8 cellular contexts compared by ENCODE assay signal in genomic region chr17:81711814-81712467, GRCh38. TPM values are rescaled to one million over a fixed set of nuclear protein-coding genes. Genes with fewer than 3 reads are reported as not detected.
DNase-seq lines count a peak whose midpoint lies in the region; ATAC-seq and TF ChIP-seq lines count a peak whose summit lies in the region.

Gene SLC25A10 (plus strand): TSS chr17:81712284. CDS start chr17:81712427, 143 bp downstream.

- peak within 1 kb of the TSS; percentile 99 for H3K4me2 ChIP-seq in mammary epithelial cell (ENCODE audit: insufficient read depth, low read depth, low read length)

- DNase-seq in NCI-H2196 treated with DMSO at 0.1 percent for 48 hours (lab: John Stamatoyannopoulos, UW; ENCODE audit: unreplicated experiment), result peak; percentile 94
- DNase-seq in mammary epithelial cell, result peak; percentile 82
- peak; percentile 74 for DNase-seq in iris pigment epithelial cell (ENCODE audit: low read depth)
- DNase-seq in smooth muscle cell of the brain vasculature (ENCODE audit: low read depth, low spot score), result peak; percentile 31
- no peak for DNase-seq in cortex of kidney (lab: John Stamatoyannopoulos, UW)

- H3K36me3 ChIP-seq in mammary epithelial cell (ENCODE audit: insufficient read depth, low read length), result peaks cover 1% of the 10 kb centered on the region

- intact Hi-C loops in mammary epithelial cell (cut with micrococcal nuclease), result loop anchor here (1.0 to 5.0 kb wide), 2 partner anchors 9 to 310 kb away; partner anchors contain the start of genes CENPX, LRRC45 and MRPL12

- H3K9ac ChIP-seq in mammary epithelial cell (ENCODE audit: insufficient read depth, low read length), result peak within 1 kb of the TSS; percentile 49

- ATAC-seq in GM18505 (IDR thresholded peaks at IDR 0.05; ENCODE audit: unreplicated experiment) (peak; percentile 61), HG02981 (IDR thresholded peaks at IDR 0.05; ENCODE audit: unreplicated experiment) (peak; percentile 69)

- CTCF ChIA-PET in mammary epithelial cell (lab: Charles Lee; ENCODE audit: low non-redundant PET), result interaction anchor here (0.6 kb wide), 2 partner anchors 10 to 149 kb away, joined by 4 read pairs; no protein-coding TSS in a partner anchor

- 0% methylated on average over 18 of the region's 89 CpGs for WGBS in mammary epithelial cell (ENCODE audit: low coverage, missing lambda C conversion rate)

- dilution Hi-C loops in mammary epithelial cell (cut with HindIII; ENCODE audit: low sequenced_read_pairs), result no loop called here

- BruUV-seq in mammary epithelial cell (replicated peaks; lab: Mats Ljungman, UMichigan), result no TSS peak

- TF ChIP-seq CTCF in WI38 (IDR thresholded peaks at IDR 0.05; ENCODE audit: low read depth, low read length) (no peak), mammary epithelial cell (conservative IDR thresholded peaks at IDR 0.05 in 1 of 2, IDR thresholded peaks at IDR 0.05 in 1 of 2; ENCODE audit: extremely low read depth in 1 of 2, insufficient read depth in 1 of 2, low read depth in 1 of 2, low read length in 2 of 2) (no peak)

- peak within 1 kb of the TSS; percentile 19 for H3K27ac ChIP-seq in mammary epithelial cell (ENCODE audit: insufficient read depth, low read depth, low read length)

- peak within 1 kb of the TSS; percentile 56 for H2AFZ ChIP-seq in mammary epithelial cell (ENCODE audit: low read depth, low read length)

- in situ Hi-C loops in mammary epithelial cell (cut with MboI; ENCODE audit: low sequenced_read_pairs in 2 of 2), result no loop called here

- H3K27me3 ChIP-seq in mammary epithelial cell (ENCODE audit: insufficient read depth, low read length), result no peaks in the 10 kb centered on the region

- no peaks in the 10 kb centered on the region for H4K20me1 ChIP-seq in mammary epithelial cell (ENCODE audit: insufficient read depth, low read length)

- peaks cover 30% of the 10 kb centered on the region for H3K79me2 ChIP-seq in mammary epithelial cell (ENCODE audit: insufficient read depth, low read length)

- H3K4me1 ChIP-seq in mammary epithelial cell (ENCODE audit: insufficient read depth, low read length), result peaks cover 28% of the 10 kb centered on the region

- no peaks in the 10 kb centered on the region for H3K9me3 ChIP-seq in mammary epithelial cell (replicated peaks; ENCODE audit: insufficient read depth, low read length)

- no peak for TF ChIP-seq POLR2A in GM18505 (IDR thresholded peaks at IDR 0.05; ENCODE audit: borderline replicate concordance, extremely low read depth, insufficient read depth, insufficient read length)

- H3K4me3 ChIP-seq in WI38 (ENCODE audit: low read depth, low read length) (peak within 1 kb of the TSS; percentile 67), mammary epithelial cell (replicated peaks in 1 of 3; ENCODE audit: insufficient read depth in 1 of 3, low read depth in 2 of 3, low read length in 3 of 3) (peak within 1 kb of the TSS; percentile 42 to 76 (median 66))

RNA-seq across cellular contexts. Expression of gene SLC25A10, which starts in this region (rescaled TPM):
- 10 to 100 TPM; 13.0 to 19.1 TPM for total RNA-seq in mammary epithelial cell
- polyA plus RNA-seq in mammary epithelial cell, result 32.2 TPM
- 58.7 TPM for polyA minus RNA-seq in mammary epithelial cell
